Comparison of ENCODE assay signal across 25 cellular contexts in genomic region chr5:76251656-76252055, GRCh38.
"Had no signal": no experiment of that assay in that cellular context is flagged by ENCODE, and none has a peak within 500 bp of the region (broad histone marks: within the 10 kb centered on the region; RNA-seq: fewer than 3 reads in every experiment).

No MANE protein-coding gene starts in this region.

- DNase-seq: colonic mucosa; cortex of kidney; dermis blood vessel endothelial cell; dorsolateral prefrontal cortex; effector CD4-positive, alpha-beta T cell; effector CD8-positive, alpha-beta T cell; effector memory CD4-positive, alpha-beta T cell; effector memory CD8-positive, alpha-beta T cell; endodermal cell; erythroblast; esophagus squamous epithelium; foreskin fibroblast; foreskin melanocyte; gastrocnemius medialis; glutamatergic neuron; head of caudate nucleus; heart left ventricle; heart right ventricle had no signal

- H3K36me3 ChIP-seq: colonic mucosa, esophagus muscularis mucosa, esophagus squamous epithelium, gastrocnemius medialis, gastroesophageal sphincter, heart left ventricle, heart right ventricle had no signal

- H3K4me3 Mint-ChIP-seq: dendritic cell treated with granulocyte-macrophage colony-stimulating factor and Interleukin-4, amounts not matched to agents 40 ng/mL and 50 ng/mL, for 4 days; effector memory CD8-positive, alpha-beta T cell; endodermal cell had no signal

- H3K4me1 Mint-ChIP-seq: endodermal cell had no signal

- H3K27ac ChIP-seq: colonic mucosa, coronary artery, dorsolateral prefrontal cortex, epithelial cell of prostate, esophagus muscularis mucosa, esophagus squamous epithelium, foreskin keratinocyte, gastrocnemius medialis, gastroesophageal sphincter, heart left ventricle, heart right ventricle had no signal

- H3K4me3 ChIP-seq: colonic mucosa, coronary artery, dorsolateral prefrontal cortex, esophagus muscularis mucosa, esophagus squamous epithelium, gastrocnemius medialis, gastroesophageal sphincter, heart left ventricle, heart right ventricle had no signal

- H3K4me1 ChIP-seq: colonic mucosa, foreskin keratinocyte, gastrocnemius medialis had no signal

- H3K27me3 ChIP-seq: colonic mucosa, gastrocnemius medialis, gastroesophageal sphincter had no signal

- H3K27ac Mint-ChIP-seq: dendritic cell treated with granulocyte-macrophage colony-stimulating factor and Interleukin-4, amounts not matched to agents 40 ng/mL and 50 ng/mL, for 4 days; effector memory CD8-positive, alpha-beta T cell; endodermal cell had no signal

- H3K9me3 Mint-ChIP-seq: dendritic cell treated with granulocyte-macrophage colony-stimulating factor and Interleukin-4, amounts not matched to agents 40 ng/mL and 50 ng/mL, for 4 days; effector memory CD8-positive, alpha-beta T cell; endodermal cell had no signal

- H3K9me3 ChIP-seq: colonic mucosa, esophagus muscularis mucosa, esophagus squamous epithelium, gastrocnemius medialis, gastroesophageal sphincter, heart left ventricle, heart right ventricle had no signal

- ATAC-seq: effector memory CD8-positive, alpha-beta T cell; esophagus mucosa; gastrocnemius medialis; gastroesophageal sphincter; heart left ventricle; heart right ventricle had no signal
